9 cellular contexts compared by ENCODE assay signal in the genomic region with DNA sequence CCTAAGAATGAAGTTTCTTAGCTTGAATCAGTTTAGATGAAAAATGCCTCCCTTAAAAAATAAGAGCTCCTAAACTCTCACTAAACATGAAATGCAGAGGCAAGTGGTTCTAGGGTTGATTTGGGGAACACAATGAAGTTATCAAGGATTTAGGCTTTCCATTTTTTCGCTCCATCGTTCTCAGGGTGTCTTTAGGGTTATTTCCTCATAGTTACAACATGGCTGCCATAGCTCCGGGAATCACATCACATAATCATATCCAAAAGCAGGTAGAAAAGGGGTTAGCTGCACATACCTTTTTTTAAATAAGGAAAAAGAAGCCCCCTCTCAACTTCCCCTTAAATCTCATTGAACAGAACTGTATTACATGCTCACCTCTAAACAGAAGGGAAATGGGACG. TPM values are rescaled to one million over a fixed set of nuclear protein-coding genes. Genes with fewer than 3 reads are reported as not detected.
"Had no signal": no experiment of that assay in that cellular context is flagged by ENCODE, and none has a peak within 500 bp of the region (broad histone marks: within the 10 kb centered on the region; RNA-seq: fewer than 3 reads in every experiment).

No MANE protein-coding gene starts in this region.

- H3K9ac ChIP-seq: GM23248 had no signal

- H3K27ac ChIP-seq: GM23248, HL-60 had no signal

- FAIRE-seq: H54 had no signal

- H2AFZ ChIP-seq: GM23248 had no signal

- H3K4me3 ChIP-seq: GM23248 had no signal

- DNase-seq: GOT3, H9, Kasumi-1, KBM-7 had no signal

RNA-seq across cellular contexts. Expression of a gene that starts 21.4 kb away (rescaled TPM):
- total RNA-seq: GM23248, H9, HT1080, IMR-90 had no signal
- polyA plus RNA-seq: GM23248, IMR-90 had no signal

RNA-seq across cellular contexts. Expression of a gene that starts 39.4 kb away (rescaled TPM):
- total RNA-seq: GM23248, IMR-90 had no signal
- polyA plus RNA-seq: GM23248, IMR-90 had no signal

RNA-seq across cellular contexts. Expression of a gene that starts 43.5 kb away (rescaled TPM):
- total RNA-seq: GM23248, HT1080, IMR-90 had no signal
- polyA plus RNA-seq: GM23248, IMR-90 had no signal
